ENCODE assay signal across 16 cellular contexts in genomic region chr19:29546583-29547190, GRCh38. TPM values are rescaled to one million over a fixed set of nuclear protein-coding genes. Genes with fewer than 3 reads are reported as not detected.
"Had no signal": no experiment of that assay in that cellular context is flagged by ENCODE, and none has a peak within 500 bp of the region (broad histone marks: within the 10 kb centered on the region; RNA-seq: fewer than 3 reads in every experiment).

No MANE protein-coding gene starts in this region.

- H3K4me1 ChIP-seq: transverse colon had no signal

- ATAC-seq: esophagus mucosa; left cardiac atrium; natural killer cell treated with Interleukin-12 subunit alpha and Interleukin-12 subunit beta and Interleukin-15 and Interleukin-18, amount 100 ng/mL, for 72 hours; WTC11 had no signal

- H3K27me3 ChIP-seq: dorsolateral prefrontal cortex, transverse colon had no signal

- DNase-seq: activated CD4-positive, alpha-beta T cell treated with anti-CD3 and anti-CD28 coated beads, Interleukin-2, amount 10 ng/mL, durations not matched to agents 7 days and 5 days; activated gamma-delta T cell; anterior cingulate cortex; left cardiac atrium; nucleus accumbens; transverse colon had no signal

- H3K4me3 ChIP-seq: dorsolateral prefrontal cortex, lung, transverse colon had no signal

- H3K4me1 Mint-ChIP-seq: activated CD4-positive, alpha-beta T cell treated with anti-CD3 and anti-CD28 coated beads, Interleukin-2, amount 10 ng/mL, durations not matched to agents 7 days and 5 days; WTC11 had no signal

- H3K9me3 Mint-ChIP-seq: activated CD4-positive, alpha-beta T cell treated with anti-CD3 and anti-CD28 coated beads, Interleukin-2, amount 10 ng/mL, durations not matched to agents 7 days and 5 days; activated T-cell treated with anti-CD3 and anti-CD28 coated beads, Interleukin-2, amount 50 U/mL, for 24 hours; natural killer cell treated with Interleukin-12 subunit alpha and Interleukin-12 subunit beta and Interleukin-15 and Interleukin-18, amount 100 ng/mL, for 72 hours had no signal

- H3K4me3 Mint-ChIP-seq: activated CD4-positive, alpha-beta T cell treated with anti-CD3 and anti-CD28 coated beads, Interleukin-2, amount 10 ng/mL, durations not matched to agents 7 days and 5 days; activated naive CD8-positive, alpha-beta T cell; activated T-cell treated with anti-CD3 and anti-CD28 coated beads, Interleukin-2, amount 50 U/mL, for 24 hours; natural killer cell treated with Interleukin-12 subunit alpha and Interleukin-12 subunit beta and Interleukin-15 and Interleukin-18, amount 100 ng/mL, for 72 hours; WTC11 had no signal

- H3K9me3 ChIP-seq: transverse colon had no signal

- H3K36me3 Mint-ChIP-seq: activated naive CD8-positive, alpha-beta T cell; natural killer cell treated with Interleukin-12 subunit alpha and Interleukin-12 subunit beta and Interleukin-15 and Interleukin-18, amount 100 ng/mL, for 72 hours; WTC11 had no signal

- H3K27ac ChIP-seq: transverse colon had no signal

- H3K27ac Mint-ChIP-seq: activated CD4-positive, alpha-beta T cell treated with anti-CD3 and anti-CD28 coated beads, Interleukin-2, amount 10 ng/mL, durations not matched to agents 7 days and 5 days; activated naive CD8-positive, alpha-beta T cell; activated T-cell treated with anti-CD3 and anti-CD28 coated beads, Interleukin-2, amount 50 U/mL, for 24 hours; natural killer cell treated with Interleukin-12 subunit alpha and Interleukin-12 subunit beta and Interleukin-15 and Interleukin-18, amount 100 ng/mL, for 72 hours; WTC11 had no signal

- H3K36me3 ChIP-seq: transverse colon had no signal

RNA-seq across cellular contexts. Expression of gene VSTM2B, which starts 20.9 kb away (rescaled TPM):
- total RNA-seq: activated CD4-positive, alpha-beta T cell treated with anti-CD3 and anti-CD28 coated beads, Interleukin-2, amount 10 ng/mL, durations not matched to agents 7 days and 5 days; esophagus mucosa; fibroblast of villous mesenchyme; left cardiac atrium; lung; natural killer cell treated with Interleukin-12 subunit alpha and Interleukin-12 subunit beta and Interleukin-15 and Interleukin-18, amount 100 ng/mL, for 72 hours; pulmonary artery endothelial cell; T-helper 1 cell treated with Interleukin-12 subunit alpha and Interleukin-12 subunit beta and Interleukin-4 antibody, amounts not matched to agents 30 ng/mL and 1 ng/mL, for 36 hours; transverse colon had no signal
- polyA plus RNA-seq: lung had no signal
